ENCODE assay signal across 16 cellular contexts in the genomic region with DNA sequence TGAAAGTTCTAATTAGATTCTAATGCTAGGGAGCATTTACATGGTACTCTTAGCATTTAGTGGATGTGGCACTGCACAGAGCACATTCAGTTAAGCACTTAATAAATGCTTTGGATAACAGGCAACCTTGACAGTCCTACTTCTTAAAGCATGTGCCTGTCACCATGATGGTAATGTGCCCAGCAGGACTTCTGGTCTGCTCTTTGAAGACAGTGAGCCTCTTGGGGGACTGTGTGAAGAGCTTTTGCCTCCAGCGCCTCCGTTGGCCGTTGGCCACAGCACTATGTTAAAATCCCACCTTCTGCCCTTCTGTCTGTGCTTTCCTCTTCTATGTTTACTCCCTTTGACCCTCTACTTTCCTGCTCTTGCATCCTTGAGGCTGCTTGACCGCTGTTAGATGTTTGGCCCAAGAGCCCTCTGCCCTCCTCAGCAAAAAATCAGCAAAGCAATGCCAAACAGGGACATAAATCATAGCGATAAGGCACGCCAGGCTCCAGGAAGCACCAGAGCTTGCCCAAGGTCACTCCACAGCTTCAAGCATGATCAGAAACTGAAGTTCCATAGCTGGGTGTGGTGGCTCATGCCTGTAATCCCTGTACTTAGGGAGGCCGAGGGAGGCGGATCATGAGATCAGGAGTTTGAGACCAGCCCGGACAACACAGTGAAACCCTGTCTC. TPM values are rescaled to one million over a fixed set of nuclear protein-coding genes. Genes with fewer than 3 reads are reported as not detected.
DNase-seq lines count a peak whose midpoint lies in the region; ATAC-seq and TF ChIP-seq lines count a peak whose summit lies in the region.
"Had no signal": no experiment of that assay in that cellular context is flagged by ENCODE, and none has a peak within 500 bp of the region (broad histone marks: within the 10 kb centered on the region; RNA-seq: fewer than 3 reads in every experiment).

No MANE protein-coding gene starts in this region.

- in situ Hi-C loops in transverse colon (cut with MboI; ENCODE audit: low pct_ligation_motif_present in 1 of 4, low pct_unique_long_range_greater_than_20kb in 1 of 4, low sequenced_read_pairs in 3 of 4) = no loop called here
- in situ Hi-C loops in G401 (cut with HindIII; ENCODE audit: low sequenced_read_pairs) = no loop called here

- peak overlapping the region; percentile 32 to 62 (median 55) for H3K27ac ChIP-seq in transverse colon
- H3K27ac ChIP-seq: cardiac muscle cell, HL-60, left ventricle myocardium inferior, neutrophil had no signal

- TF ChIP-seq CTCF in transverse colon (IDR thresholded peaks at IDR 0.05) = no peak

- intact Hi-C loops in transverse colon (cut with DNase I; ENCODE audit: low total_unique reads) = no loop called here

- TF ChIP-seq EP300 in transverse colon (IDR thresholded peaks at IDR 0.05; ENCODE audit: low read depth) = no peak

- no peak for TF ChIP-seq POLR2A in transverse colon (IDR thresholded peaks at IDR 0.05)

- DNase-seq in NCI-H2227 treated with DMSO at 0.1 percent for 48 hours (lab: John Stamatoyannopoulos, UW) (peak; percentile 47), lung microvascular endothelial cell (ENCODE audit: low read depth in 2 of 2) (peak; percentile 20 to 39), transverse colon (peak; percentile 76), G401 (ENCODE audit: low spot score) (no peak), NCI-H2081 treated with DMSO at 0.1 percent for 48 hours (lab: John Stamatoyannopoulos, UW) (no peak)
- DNase-seq in activated effector memory CD4-positive, alpha-beta T cell treated with Interleukin-2 at 50 U/mL for 16 hours = no peak
- DNase-seq: activated naive CD4-positive, alpha-beta T cell treated with anti-CD3 and anti-CD28 coated beads, Interleukin-2, amount 50 U/mL, for 16 hours; DMS53; Kasumi-1; left ventricle myocardium inferior; NCI-H1436 treated with DMSO at 0.1 percent for 48 hours had no signal

- WGBS in transverse colon (ENCODE audit: low coverage in 1 of 2), 2 donors = 34 to 62% methylated on average over 2 to 9 of the region's 9 CpGs

- H3K27me3 ChIP-seq in transverse colon = no peaks in the 10 kb centered on the region
- H3K27me3 ChIP-seq: cardiac muscle cell, neutrophil had no signal

- no peaks in the 10 kb centered on the region for H3K36me3 ChIP-seq in transverse colon
- H3K36me3 ChIP-seq: cardiac muscle cell, left ventricle myocardium inferior, neutrophil had no signal

- ATAC-seq in esophagus mucosa = peak; percentile 75
- no peak for ATAC-seq in HG03460 (IDR thresholded peaks at IDR 0.05; ENCODE audit: unreplicated experiment)

- H3K9me3 ChIP-seq in transverse colon = no peaks in the 10 kb centered on the region
- H3K9me3 ChIP-seq: left ventricle myocardium inferior, neutrophil had no signal

- H3K4me3 ChIP-seq in transverse colon = no peak overlapping the region
- H3K4me3 ChIP-seq: cardiac muscle cell, left ventricle myocardium inferior had no signal

- H3K4me1 ChIP-seq in transverse colon = peaks cover 4 to 26% (median 12%) of the 10 kb centered on the region in 4 donors
- H3K4me1 ChIP-seq: left ventricle myocardium inferior had no signal

RNA-seq across cellular contexts. Expression of a gene that starts 8.3 kb away (rescaled TPM):
- total RNA-seq in esophagus mucosa = 8.2 TPM
- total RNA-seq in lung microvascular endothelial cell = 28.3 and 31.9 TPM in 2 replicates
- total RNA-seq in transverse colon = 10 to 100 TPM; 15.3 to 36.8 (median 28.2) TPM
- 0.27 and 0.80 TPM in 2 replicates for total RNA-seq in G401 (2014; rRNA removed; shearing (Covaris generic))

Comparison
In these comparisons a context has a peak if more than half of its experiments do, and no peak if none do; other contexts are left out.
1. DNase-seq: peak in NCI-H2227 treated with DMSO at 0.1 percent for 48 hours (single experiment), lung microvascular endothelial cell (2 of 2) and transverse colon (single experiment); none in G401 (single experiment), NCI-H2081 treated with DMSO at 0.1 percent for 48 hours (single experiment) and activated effector memory CD4-positive, alpha-beta T cell treated with Interleukin-2 at 50 U/mL for 16 hours (single experiment).